In the genomic region with DNA sequence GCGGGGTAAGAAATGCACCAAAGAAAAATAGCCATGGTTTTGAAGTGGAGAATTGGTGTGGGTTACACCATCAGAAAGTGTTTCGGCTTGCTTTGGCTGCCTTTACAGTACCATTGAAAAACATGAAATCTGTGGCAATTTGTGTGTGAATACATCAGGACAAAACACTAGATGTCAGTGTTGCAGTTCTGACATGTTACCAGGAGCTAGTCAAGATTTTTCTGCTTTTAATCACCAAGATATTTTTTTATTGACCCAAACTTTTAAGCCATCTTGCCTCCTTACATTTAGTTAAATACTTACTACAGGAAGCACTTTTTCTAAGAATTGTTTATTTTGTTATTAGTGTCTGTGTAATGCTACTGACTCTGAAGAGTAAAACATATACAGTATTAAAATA, we compare ENCODE assay signal across 8 cellular contexts. TPM values are rescaled to one million over a fixed set of nuclear protein-coding genes. Genes with fewer than 3 reads are reported as not detected.
A peak's percentile ranks its signal among the peaks of the same experiment; 100 is the strongest.
DNase-seq lines count a peak whose midpoint lies in the region; ATAC-seq, FAIRE-seq and TF ChIP-seq lines count a peak whose summit lies in the region.

No MANE protein-coding gene starts in this region.

- peak overlapping the region; percentile 26 for H3K9ac ChIP-seq in endocrine pancreas (ENCODE audit: control insufficient read depth, insufficient read depth, low read length)

- H3K36me3 ChIP-seq in endocrine pancreas (ENCODE audit: control insufficient read depth, insufficient read depth, low read length) = no peaks in the 10 kb centered on the region

- no peak for FAIRE-seq in GM12892 (lab: Jason Lieb, UNC)

- peak; percentile 61 for TF ChIP-seq CTCF in AG09319 (IDR thresholded peaks at IDR 0.05; ENCODE audit: low read depth, low read length)

- H3K4me1 ChIP-seq in endocrine pancreas (ENCODE audit: control insufficient read depth, insufficient read depth, low read length) = no peaks in the 10 kb centered on the region

- DNase-seq in AG09319 (ENCODE audit: extremely low read depth, low read depth) (peak; percentile 30), NCI-H2081 treated with DMSO at 0.1 percent for 48 hours (lab: John Stamatoyannopoulos, UW) (peak; percentile 26), retina (peak; percentile 6), GM12892 (ENCODE audit: insufficient read length) (no peak)

- no peak for TF ChIP-seq POLR2A in GM12892 (IDR thresholded peaks at IDR 0.05; ENCODE audit: low read depth, low read length)

- no peaks in the 10 kb centered on the region for H3K9me3 ChIP-seq in endocrine pancreas (ENCODE audit: control insufficient read depth, low read length)

- H3K4me3 ChIP-seq in endocrine pancreas (ENCODE audit: control insufficient read depth, insufficient read depth, low read length) = no peak overlapping the region

- ATAC-seq in GM18907 (IDR thresholded peaks at IDR 0.05; ENCODE audit: unreplicated experiment) (peak; percentile 52), GM19452 (IDR thresholded peaks at IDR 0.05; ENCODE audit: unreplicated experiment) (no peak), HG02981 (IDR thresholded peaks at IDR 0.05; ENCODE audit: unreplicated experiment) (no peak)

- H3K27me3 ChIP-seq in endocrine pancreas (ENCODE audit: control insufficient read depth, insufficient read depth, low read length) = no peaks in the 10 kb centered on the region

RNA-seq across cellular contexts. Expression of a gene that starts 14.3 kb away (rescaled TPM):
- polyA plus RNA-seq in GM12892 (2012; ENCODE audit: missing spikeins) = 11.3 TPM

RNA-seq across cellular contexts. Expression of a gene that starts 45.7 kb away (rescaled TPM):
- polyA plus RNA-seq in GM12892 (2012; ENCODE audit: missing spikeins) = not detected
